1 cellular context compared by ENCODE assay signal in the genomic region with DNA sequence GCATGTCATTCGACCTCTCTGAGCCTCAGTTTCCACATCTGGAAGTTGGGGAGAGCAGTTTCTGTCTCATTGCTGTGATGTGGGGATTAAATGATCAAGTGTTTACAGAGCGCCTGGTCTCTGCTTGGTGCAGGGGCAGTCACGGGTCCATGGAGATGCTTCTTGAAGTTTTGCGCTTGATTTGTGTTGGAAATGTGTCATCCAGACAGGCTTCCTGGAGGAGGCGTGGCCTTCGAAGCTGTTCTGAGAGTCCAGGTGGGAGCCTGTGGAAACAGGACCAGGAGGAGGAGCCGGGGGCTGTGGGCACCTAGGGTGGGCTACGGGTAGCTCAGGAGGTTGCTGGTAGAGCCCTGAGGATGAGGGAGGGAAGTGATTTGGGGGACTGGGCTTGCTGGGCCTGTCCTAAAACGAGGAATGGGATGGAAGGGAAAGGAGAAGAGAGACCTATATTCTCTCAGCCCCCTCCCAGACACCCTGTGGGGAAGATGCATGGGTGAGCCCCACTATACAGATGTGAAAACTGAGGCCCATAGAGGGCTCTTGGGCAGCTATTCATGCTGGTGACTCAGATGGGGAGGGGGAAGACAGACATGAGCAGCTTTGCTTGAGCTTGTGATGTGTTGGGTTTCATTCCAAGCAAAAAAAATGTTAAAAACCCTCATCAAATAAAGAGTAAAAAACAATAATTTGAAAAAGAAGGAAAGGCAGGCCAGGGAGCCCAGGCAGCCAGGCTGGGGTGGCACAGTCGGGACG.
TF ChIP-seq lines count a peak whose summit lies in the region.

No MANE protein-coding gene starts in this region.

TF ChIP-seq in IMR-90, 13 proteins besides CTCF, POLR2A, EP300 and RAD21 (continued from another document):
- TF ChIP-seq, protein P1, sequence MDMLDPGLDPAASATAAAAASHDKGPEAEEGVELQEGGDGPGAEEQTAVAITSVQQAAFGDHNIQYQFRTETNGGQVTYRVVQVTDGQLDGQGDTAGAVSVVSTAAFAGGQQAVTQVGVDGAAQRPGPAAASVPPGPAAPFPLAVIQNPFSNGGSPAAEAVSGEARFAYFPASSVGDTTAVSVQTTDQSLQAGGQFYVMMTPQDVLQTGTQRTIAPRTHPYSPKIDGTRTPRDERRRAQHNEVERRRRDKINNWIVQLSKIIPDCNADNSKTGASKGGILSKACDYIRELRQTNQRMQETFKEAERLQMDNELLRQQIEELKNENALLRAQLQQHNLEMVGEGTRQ (IDR thresholded peaks at IDR 0.05; ENCODE audit: low read depth, low read length), result no peak
- no peak for TF ChIP-seq NFE2L2 (IDR thresholded peaks at IDR 0.05; ENCODE audit: low read depth, low read length)
- no peak for TF ChIP-seq RCOR1 (IDR thresholded peaks at IDR 0.05; ENCODE audit: insufficient replicate concordance, low read length)
- TF ChIP-seq MXI1 (IDR thresholded peaks at IDR 0.05; ENCODE audit: borderline replicate concordance, low read depth, low read length), result no peak
- TF ChIP-seq SMC3 (IDR thresholded peaks at IDR 0.05; ENCODE audit: low read depth, low read length), result no peak
